ENCODE assay signal across 8 cellular contexts in genomic region chr7:146858690-146859089, GRCh38.
"Had no signal": no experiment of that assay in that cellular context is flagged by ENCODE, and none has a peak within 500 bp of the region (broad histone marks: within the 10 kb centered on the region; RNA-seq: fewer than 3 reads in every experiment).

No MANE protein-coding gene starts in this region.

- H3K4me3 ChIP-seq: GM12878 had no signal

- FAIRE-seq: G401.6, GM12878, GM12891, GM12892, GM18507, GM19239 had no signal

- DNase-seq: GDM1, GF-D8 had no signal

- ATAC-seq: GM12878 had no signal
